20 cellular contexts compared by ENCODE assay signal in the genomic region with DNA sequence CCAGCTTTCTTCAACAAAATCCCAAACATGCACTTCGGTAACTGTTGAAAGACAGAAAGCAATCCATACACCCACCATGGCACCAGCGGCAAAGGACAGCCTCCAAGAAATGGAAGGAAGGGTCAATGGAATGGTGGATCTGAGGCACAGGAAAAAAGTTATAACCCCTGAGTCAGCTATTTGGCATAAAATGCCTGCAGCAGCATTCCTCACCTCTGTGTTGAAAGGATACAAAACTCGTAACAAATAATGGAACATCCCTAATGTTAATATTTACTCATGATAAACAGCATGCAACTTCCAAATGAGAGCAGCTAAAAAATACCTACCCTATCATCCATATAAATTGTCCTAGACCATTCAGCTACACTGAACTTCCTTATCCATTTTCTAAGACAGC. TPM values are rescaled to one million over a fixed set of nuclear protein-coding genes. Genes with fewer than 3 reads are reported as not detected.
DNase-seq lines count a peak whose midpoint lies in the region; FAIRE-seq and TF ChIP-seq lines count a peak whose summit lies in the region.
"Had no signal": no experiment of that assay in that cellular context is flagged by ENCODE, and none has a peak within 500 bp of the region (broad histone marks: within the 10 kb centered on the region; RNA-seq: fewer than 3 reads in every experiment).

No MANE protein-coding gene starts in this region.

- H3K4me1 Mint-ChIP-seq in activated T-cell treated with anti-CD3 and anti-CD28 coated beads, Interleukin-2, amount 50 U/mL, for 24 hours (ENCODE audit: low read depth): peaks cover 77% of the 10 kb centered on the region
- H3K4me1 Mint-ChIP-seq in endothelial cell (ENCODE audit: unreplicated experiment): peaks cover 40% of the 10 kb centered on the region

- H4K20me1 ChIP-seq in keratinocyte (ENCODE audit: control insufficient read depth, extremely low read depth, insufficient read depth, low read length): no peaks in the 10 kb centered on the region

- no peak for FAIRE-seq in keratinocyte (lab: Jason Lieb, UNC)
- FAIRE-seq: GM12891, GM18507 had no signal

- dilution Hi-C loops in keratinocyte (cut with MboI; ENCODE audit: extremely low pct_ligation_motif_present, low sequenced_read_pairs): no loop called here

- H3K9me3 Mint-ChIP-seq in activated T-cell treated with anti-CD3 and anti-CD28 coated beads, Interleukin-2, amount 50 U/mL, for 24 hours: no peaks in the 10 kb centered on the region
- H3K9me3 Mint-ChIP-seq in endothelial cell (ENCODE audit: unreplicated experiment): no peaks in the 10 kb centered on the region
- H3K9me3 Mint-ChIP-seq: IgD-negative memory B cell had no signal

- H3K4me3 ChIP-seq in HUES48 (ENCODE audit: low read depth, low read length): no peak overlapping the region
- no peak overlapping the region for H3K4me3 ChIP-seq in keratinocyte (ENCODE audit: control insufficient read depth in 2 of 3, extremely low read depth in 1 of 3, insufficient read depth in 2 of 3, low read depth in 1 of 3, low read length in 3 of 3)
- H3K4me3 ChIP-seq: SJCRH30 had no signal

- no peak overlapping the region for H3K27ac Mint-ChIP-seq in activated T-cell treated with anti-CD3 and anti-CD28 coated beads, Interleukin-2, amount 50 U/mL, for 24 hours
- H3K27ac Mint-ChIP-seq in endothelial cell (ENCODE audit: unreplicated experiment): no peak overlapping the region

- H3K79me2 ChIP-seq in keratinocyte (ENCODE audit: control insufficient read depth, insufficient read depth, low read length): peaks cover 94% of the 10 kb centered on the region

- DNase-seq in astrocyte of the hippocampus (ENCODE audit: low read depth, low spot score) (peak; percentile 18), keratinocyte (ENCODE audit: low read depth, low spot score) (no peak), renal cortical epithelial cell (ENCODE audit: low read depth) (peak; percentile 57), T-helper 1 cell (no peak), endothelial cell (ENCODE audit: low spot score) (no peak)
- no peak for DNase-seq in activated T-cell treated with anti-CD3 and anti-CD28 coated beads, Interleukin-2, amount 50 U/mL, for 24 hours
- DNase-seq: ACHN; AML-193; COR-L47; GF-D8; NCI-H1417; NCI-H1930; NCI-H69; NK-92 treated with Interleukin-12 subunit alpha and Interleukin-12 subunit beta, amount 100 ng/mL, for 24 hours; RPMI8226; SJCRH30 had no signal

- TF ChIP-seq CTCF in keratinocyte (optimal IDR thresholded peaks at IDR 0.05 in 1 of 3, IDR thresholded peaks at IDR 0.05 in 1 of 3, conservative IDR thresholded peaks at IDR 0.05 in 1 of 3; ENCODE audit: extremely low read depth in 1 of 3, insufficient read depth in 2 of 3, low read length in 3 of 3) (no peak), endothelial cell (IDR thresholded peaks at IDR 0.05; ENCODE audit: unreplicated experiment) (no peak)

- H3K27me3 ChIP-seq in HUES48 (ENCODE audit: control insufficient read depth, insufficient read depth, low read length): no peaks in the 10 kb centered on the region
- H3K27me3 ChIP-seq in keratinocyte (ENCODE audit: control insufficient read depth, extremely low read depth, insufficient read depth, low read length): no peaks in the 10 kb centered on the region
- H3K27me3 ChIP-seq: SJCRH30 had no signal

- peak overlapping the region; percentile 12 for H3K4me2 ChIP-seq in keratinocyte (ENCODE audit: control insufficient read depth, extremely low read depth, insufficient read depth, low read depth, low read length)

- no peak overlapping the region; the same call in 1 of the 2 replicates for H3K9ac ChIP-seq in HUES48 (ENCODE audit: low read depth, low read length)
- no peak overlapping the region for H3K9ac ChIP-seq in keratinocyte (ENCODE audit: control insufficient read depth, extremely low read depth, insufficient read depth, low read length)

- no peak overlapping the region for H2AFZ ChIP-seq in keratinocyte (ENCODE audit: control insufficient read depth, low read length)

- peaks cover 62% of the 10 kb centered on the region for H3K4me1 ChIP-seq in HUES48 (ENCODE audit: control insufficient read depth, insufficient read depth, low read length)
- H3K4me1 ChIP-seq in keratinocyte (ENCODE audit: control insufficient read depth, extremely low read depth, insufficient read depth, low read length): peaks cover 12% of the 10 kb centered on the region
- H3K4me1 ChIP-seq: SJCRH30 had no signal

- H3K27me3 Mint-ChIP-seq in activated T-cell treated with anti-CD3 and anti-CD28 coated beads, Interleukin-2, amount 50 U/mL, for 24 hours: no peaks in the 10 kb centered on the region
- peaks cover 4% of the 10 kb centered on the region for H3K27me3 Mint-ChIP-seq in endothelial cell (ENCODE audit: unreplicated experiment)
- H3K27me3 Mint-ChIP-seq: IgD-negative memory B cell had no signal

- H3K9me1 ChIP-seq in keratinocyte (ENCODE audit: control insufficient read depth, extremely low read depth, insufficient read depth, low read length): no peaks in the 10 kb centered on the region

- H3K9me3 ChIP-seq in HUES48 (ENCODE audit: control insufficient read depth, insufficient read depth, low read length) (no peaks in the 10 kb centered on the region), keratinocyte (ENCODE audit: control insufficient read depth, low read depth, low read length) (no peaks in the 10 kb centered on the region)
- H3K9me3 ChIP-seq: SJCRH30 had no signal

- H3K36me3 ChIP-seq in HUES48 (ENCODE audit: control insufficient read depth, insufficient read depth, low read length): peaks cover 32% of the 10 kb centered on the region
- peaks cover 0 to 2% of the 10 kb centered on the region in 2 experiments for H3K36me3 ChIP-seq in keratinocyte (ENCODE audit: control insufficient read depth in 2 of 2, extremely low read depth in 1 of 2, insufficient read depth in 2 of 2, low read length in 2 of 2)

- H3K4me3 Mint-ChIP-seq in activated T-cell treated with anti-CD3 and anti-CD28 coated beads, Interleukin-2, amount 50 U/mL, for 24 hours: no peak overlapping the region
- no peak overlapping the region for H3K4me3 Mint-ChIP-seq in endothelial cell (ENCODE audit: unreplicated experiment)

- H3K27ac ChIP-seq in HUES48 (ENCODE audit: low read depth, low read length): peak overlapping the region; percentile 9
- no peak overlapping the region for H3K27ac ChIP-seq in keratinocyte (ENCODE audit: control insufficient read depth, insufficient read depth, low read length)
- H3K27ac ChIP-seq: SJCRH30 had no signal

- H3K36me3 Mint-ChIP-seq in activated T-cell treated with anti-CD3 and anti-CD28 coated beads, Interleukin-2, amount 50 U/mL, for 24 hours (ENCODE audit: low read depth): peaks cover 71% of the 10 kb centered on the region
- H3K36me3 Mint-ChIP-seq in endothelial cell (ENCODE audit: low read depth, unreplicated experiment): no peaks in the 10 kb centered on the region

RNA-seq across cellular contexts. Expression of gene FBXW11, which starts 9.4 kb away (rescaled TPM):
- 36.5 to 48.4 TPM (median 44.0 TPM) in 3 replicates for polyA plus RNA-seq in keratinocyte
- 26.6 TPM for polyA plus RNA-seq in keratinocyte (2011; ENCODE audit: low read depth)
- 34.3 and 54.3 TPM in 2 replicates for polyA plus RNA-seq in keratinocyte (2011; cell fraction: cytosol; rRNA removed)
- 40.9 and 43.3 TPM in 2 replicates for polyA plus RNA-seq in keratinocyte (2011; cell fraction: nucleus; rRNA removed)
- 28.3 and 28.4 TPM in 2 replicates for polyA plus RNA-seq in keratinocyte (2012; ENCODE audit: low replicate concordance)
- polyA minus RNA-seq in keratinocyte: 57.7 to 102 TPM (median 100 TPM) in 3 replicates
- 58.7 TPM for polyA minus RNA-seq in keratinocyte (2011; cell fraction: cytosol; rRNA and poly(A)+ RNA removed)
- polyA minus RNA-seq in keratinocyte (2011; cell fraction: nucleus; rRNA and poly(A)+ RNA removed): 35.9 and 69.2 TPM in 2 replicates
- 101 and 114 TPM in 2 replicates for total RNA-seq in renal cortical epithelial cell
- total RNA-seq in endothelial cell (ENCODE audit: unreplicated experiment): 62.0 TPM

Comparison
In these comparisons a context has a peak if more than half of its experiments do, and no peak if none do; other contexts are left out.
1. DNase-seq: peak in astrocyte of the hippocampus (single experiment) and renal cortical epithelial cell (single experiment); none in keratinocyte (single experiment), activated T-cell treated with anti-CD3 and anti-CD28 coated beads, Interleukin-2, amount 50 U/mL, for 24 hours (single experiment), T-helper 1 cell (0 of 5) and endothelial cell (single experiment).